In the genomic region with DNA sequence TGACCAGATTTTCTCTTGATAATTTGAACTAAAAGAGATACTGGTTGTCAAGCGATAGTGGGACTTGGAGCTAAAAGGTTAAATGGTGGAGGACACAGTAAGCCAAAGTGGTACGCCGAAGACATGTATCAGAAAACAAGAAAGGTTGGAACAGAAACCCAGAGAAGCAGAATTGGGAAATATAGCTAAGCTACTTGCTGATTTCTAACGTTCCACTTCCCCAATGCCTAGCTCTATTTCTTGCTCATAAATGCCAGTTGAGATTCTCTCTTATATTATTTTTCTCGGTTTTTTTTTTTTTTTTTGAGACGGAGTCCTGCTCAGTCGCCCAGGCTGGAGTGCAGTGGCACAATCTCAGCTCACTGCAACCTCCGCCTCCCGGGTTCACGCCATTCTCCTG, we compare ENCODE assay signal across 15 cellular contexts.
"Had no signal": no experiment of that assay in that cellular context is flagged by ENCODE, and none has a peak within 500 bp of the region (broad histone marks: within the 10 kb centered on the region; RNA-seq: fewer than 3 reads in every experiment).

No MANE protein-coding gene starts in this region.

- H3K4me3 ChIP-seq: adrenal gland, right atrium auricular region, transverse colon had no signal

- H3K9me3 ChIP-seq: adrenal gland, right atrium auricular region, transverse colon had no signal

- H3K36me3 Mint-ChIP-seq: activated naive CD4-positive, alpha-beta T cell treated with anti-CD3 and anti-CD28 coated beads, Interleukin-2, amount 50 U/mL, for 72 hours had no signal

- H3K27me3 ChIP-seq: adrenal gland, right atrium auricular region, transverse colon had no signal

- H3K9me3 Mint-ChIP-seq: activated CD4-positive, alpha-beta T cell treated with anti-CD3 and anti-CD28 coated beads, Interleukin-2, amount 10 ng/mL, durations not matched to agents 7 days and 5 days; activated T-cell treated with anti-CD3 and anti-CD28 coated beads, Interleukin-2, amount 50 U/mL, for 72 hours; stimulated activated naive CD8-positive, alpha-beta T cell treated with anti-CD3 and anti-CD28 coated beads, Interleukin-15, Interleukin-2, amounts not matched to agents 100 ng/mL and 50 ng/mL, for 24 hours had no signal

- H3K27ac ChIP-seq: adrenal gland, right atrium auricular region, transverse colon had no signal

- H3K27ac Mint-ChIP-seq: activated CD4-positive, alpha-beta T cell treated with anti-CD3 and anti-CD28 coated beads, Interleukin-2, amount 10 ng/mL, durations not matched to agents 7 days and 5 days; activated naive CD4-positive, alpha-beta T cell treated with anti-CD3 and anti-CD28 coated beads, Interleukin-2, amount 50 U/mL, for 72 hours; activated T-cell treated with anti-CD3 and anti-CD28 coated beads, Interleukin-2, amount 50 U/mL, for 72 hours; progenitor cell of endocrine pancreas; stimulated activated naive CD8-positive, alpha-beta T cell treated with anti-CD3 and anti-CD28 coated beads, Interleukin-15, Interleukin-2, amounts not matched to agents 100 ng/mL and 50 ng/mL, for 24 hours had no signal

- H3K4me3 Mint-ChIP-seq: activated CD4-positive, alpha-beta T cell treated with anti-CD3 and anti-CD28 coated beads, Interleukin-2, amount 10 ng/mL, durations not matched to agents 7 days and 5 days; activated T-cell treated with anti-CD3 and anti-CD28 coated beads, Interleukin-2, amount 50 U/mL, for 72 hours; neural crest cell; stimulated activated naive CD8-positive, alpha-beta T cell treated with anti-CD3 and anti-CD28 coated beads, Interleukin-15, Interleukin-2, amounts not matched to agents 100 ng/mL and 50 ng/mL, for 24 hours had no signal

- H3K27me3 Mint-ChIP-seq: activated CD4-positive, alpha-beta T cell treated with anti-CD3 and anti-CD28 coated beads, Interleukin-2, amount 10 ng/mL, durations not matched to agents 7 days and 5 days; progenitor cell of endocrine pancreas; stimulated activated naive CD8-positive, alpha-beta T cell treated with anti-CD3 and anti-CD28 coated beads, Interleukin-15, Interleukin-2, amounts not matched to agents 100 ng/mL and 50 ng/mL, for 24 hours had no signal

- ATAC-seq: activated naive CD4-positive, alpha-beta T cell treated with anti-CD3 and anti-CD28 coated beads, Interleukin-2, amount 50 U/mL, for 72 hours; activated T-cell treated with anti-CD3 and anti-CD28 coated beads, Interleukin-2, amount 50 U/mL, for 72 hours; left ventricle myocardium superior had no signal

- H3K4me1 ChIP-seq: adrenal gland, right atrium auricular region, transverse colon had no signal

- DNase-seq: activated CD4-positive, alpha-beta T cell treated with anti-CD3 and anti-CD28 coated beads, Interleukin-2, amount 10 ng/mL, durations not matched to agents 7 days and 5 days; activated CD4-positive, CD25-positive, alpha-beta regulatory T cell; activated effector memory CD4-positive, alpha-beta T cell treated with anti-CD3 and anti-CD28 coated beads, Interleukin-2, amount 50 U/mL, for 16 hours; activated T-cell treated with anti-CD3 and anti-CD28 coated beads, Interleukin-2, amount 50 U/mL, for 72 hours; adrenal gland; effector memory CD4-positive, alpha-beta T cell; left ventricle myocardium superior; stimulated activated CD4-positive, alpha-beta T cell treated with anti-CD3 and anti-CD28 coated beads, Interleukin-2, amount 100 ng/mL, for 24 hours; T-helper 9 cell; transverse colon had no signal

- H3K36me3 ChIP-seq: adrenal gland, right atrium auricular region had no signal
